Comparison of ENCODE assay signal across 18 cellular contexts in the genomic region with DNA sequence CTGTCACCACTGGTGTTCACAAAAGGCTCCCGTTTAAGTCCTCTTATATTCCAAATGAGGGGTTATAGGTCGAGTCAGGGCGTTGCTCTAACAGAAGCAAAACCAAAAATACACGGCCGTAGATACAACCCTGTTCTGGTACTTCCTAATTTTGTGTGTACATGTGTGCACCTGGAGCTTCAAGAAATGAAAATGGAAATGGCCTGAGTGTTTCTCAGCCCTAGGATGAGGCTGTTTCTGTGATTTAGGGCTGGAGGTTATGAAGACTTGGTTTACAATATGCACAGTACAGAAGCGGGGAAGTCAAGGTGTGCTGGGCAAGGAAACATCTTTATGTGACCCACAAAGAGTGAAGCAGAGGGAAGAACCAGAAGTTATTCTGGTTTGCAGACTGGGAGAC.
DNase-seq lines count a peak whose midpoint lies in the region; ATAC-seq, FAIRE-seq and TF ChIP-seq lines count a peak whose summit lies in the region.
"Had no signal": no experiment of that assay in that cellular context is flagged by ENCODE, and none has a peak within 500 bp of the region (broad histone marks: within the 10 kb centered on the region; RNA-seq: fewer than 3 reads in every experiment).

No MANE protein-coding gene starts in this region.

- H3K9me3 ChIP-seq in SU-DHL-6 (ENCODE audit: insufficient read depth, low read length), result no peaks in the 10 kb centered on the region
- H3K9me3 ChIP-seq in pancreas, result no peaks in the 10 kb centered on the region
- H3K9me3 ChIP-seq: HAP-1, ovary had no signal

- peak overlapping the region; percentile 40 for H3K4me3 Mint-ChIP-seq in T-helper 1 cell treated with Interleukin-12 subunit alpha and Interleukin-12 subunit beta and Interleukin-4 antibody, amounts not matched to agents 30 μg/mL and 1 μg/mL, for 36 hours
- H3K4me3 Mint-ChIP-seq in HFFc6 (no peak overlapping the region), naive B cell (peak overlapping the region; percentile 51 to 86 (median 75))
- H3K4me3 Mint-ChIP-seq: type B pancreatic cell had no signal

- H4K20me1 ChIP-seq in SU-DHL-6 (ENCODE audit: low read depth, low read length), result no peaks in the 10 kb centered on the region

- no peak overlapping the region for H3K9ac ChIP-seq in SU-DHL-6 (ENCODE audit: low read length)

- ATAC-seq in naive B cell (ENCODE audit: low read depth in 2 of 2) (peak; percentile 43 to 44), pancreas (no peak)

- H3K27ac ChIP-seq in SU-DHL-6 (ENCODE audit: low read depth, low read length), result peak overlapping the region; percentile 51
- H3K27ac ChIP-seq in pancreas, result no peak overlapping the region
- H3K27ac ChIP-seq: 22Rv1, ovary, SK-N-MC had no signal

- H3K4me3 ChIP-seq in SU-DHL-6 (ENCODE audit: insufficient read depth, low read length, poor library complexity, severe bottlenecking) (no peak overlapping the region), pancreas (no peak overlapping the region)
- H3K4me3 ChIP-seq: HAP-1, ovary, SK-N-MC had no signal

- no peaks in the 10 kb centered on the region for H3K27me3 Mint-ChIP-seq in T-helper 1 cell treated with Interleukin-12 subunit alpha and Interleukin-12 subunit beta and Interleukin-4 antibody, amounts not matched to agents 30 μg/mL and 1 μg/mL, for 36 hours (ENCODE audit: low read depth)
- H3K27me3 Mint-ChIP-seq in HFFc6 (ENCODE audit: insufficient read depth), result no peaks in the 10 kb centered on the region; the same call in 1 of the 2 replicates
- H3K27me3 Mint-ChIP-seq in naive B cell, result no peaks in the 10 kb centered on the region
- H3K27me3 Mint-ChIP-seq: type B pancreatic cell had no signal

- no peak for FAIRE-seq in pancreas (lab: Jason Lieb, UNC)
- FAIRE-seq: colon had no signal

- peaks cover 17% of the 10 kb centered on the region for H3F3A ChIP-seq in SU-DHL-6 (ENCODE audit: insufficient read depth)

- H3K27me3 ChIP-seq in SU-DHL-6 (ENCODE audit: low read length) (no peaks in the 10 kb centered on the region), pancreas (no peaks in the 10 kb centered on the region)
- H3K27me3 ChIP-seq: ovary had no signal

- no peaks in the 10 kb centered on the region for H3K9me3 Mint-ChIP-seq in T-helper 1 cell treated with Interleukin-12 subunit alpha and Interleukin-12 subunit beta and Interleukin-4 antibody, amounts not matched to agents 30 μg/mL and 1 μg/mL, for 36 hours
- H3K9me3 Mint-ChIP-seq in HFFc6, result no peaks in the 10 kb centered on the region
- H3K9me3 Mint-ChIP-seq in naive B cell, result no peaks in the 10 kb centered on the region
- H3K9me3 Mint-ChIP-seq: type B pancreatic cell had no signal

- H3K4me1 ChIP-seq in pancreas, result peaks cover 9 to 24% (median 20%) of the 10 kb centered on the region in 3 donors

- WGBS in pancreas, 2 donors, result 74 to 84% methylated on average over 6 of the region's 6 CpGs

- TF ChIP-seq CTCF in HFFc6 (IDR thresholded peaks at IDR 0.05) (no peak), SU-DHL-6 (IDR thresholded peaks at IDR 0.05; ENCODE audit: insufficient read depth, low read length, poor library complexity, severe bottlenecking) (no peak), pancreas (IDR thresholded peaks at IDR 0.05) (no peak)

- peaks cover 7% of the 10 kb centered on the region for H3K36me3 Mint-ChIP-seq in T-helper 1 cell treated with Interleukin-12 subunit alpha and Interleukin-12 subunit beta and Interleukin-4 antibody, amounts not matched to agents 30 μg/mL and 1 μg/mL, for 36 hours (ENCODE audit: low read depth)
- H3K36me3 Mint-ChIP-seq in HFFc6 (ENCODE audit: low read depth), result no peaks in the 10 kb centered on the region
- H3K36me3 Mint-ChIP-seq in naive B cell, result no peaks in the 10 kb centered on the region
- H3K36me3 Mint-ChIP-seq: type B pancreatic cell had no signal

- DNase-seq in T-helper 1 cell (no peak), HFFc6 (no peak), naive B cell (peak; percentile 59), pancreas (no peak), HT-29 (ENCODE audit: low spot score) (no peak)
- DNase-seq in central memory CD4-positive, alpha-beta T cell, result no peak
- DNase-seq: DMS 273 treated with DMSO at 0.1 percent for 48 hours, mesendoderm, NCI-H187 treated with DMSO at 0.1 percent for 48 hours, NCI-H774, ovary had no signal

- H2AFZ ChIP-seq in SU-DHL-6 (ENCODE audit: low read depth, low read length, severe bottlenecking), result no peak overlapping the region

- peak overlapping the region; percentile 60 for H3K27ac Mint-ChIP-seq in T-helper 1 cell treated with Interleukin-12 subunit alpha and Interleukin-12 subunit beta and Interleukin-4 antibody, amounts not matched to agents 30 μg/mL and 1 μg/mL, for 36 hours
- H3K27ac Mint-ChIP-seq in HFFc6 (peak overlapping the region; percentile 17), naive B cell (peak overlapping the region; percentile 76 to 98 (median 86))
- H3K27ac Mint-ChIP-seq: type B pancreatic cell had no signal

- intact Hi-C loops in pancreas (cut with DNase I), result loop anchor here in 2 of 3 donors (5.0 kb wide), 1 partner anchor 169 kb away; no protein-coding TSS in a partner anchor

- peaks cover 61% of the 10 kb centered on the region for H3K4me1 Mint-ChIP-seq in T-helper 1 cell treated with Interleukin-12 subunit alpha and Interleukin-12 subunit beta and Interleukin-4 antibody, amounts not matched to agents 30 μg/mL and 1 μg/mL, for 36 hours (ENCODE audit: low read depth)
- H3K4me1 Mint-ChIP-seq in HFFc6 (ENCODE audit: low read depth), result peaks cover 66% of the 10 kb centered on the region
- H3K4me1 Mint-ChIP-seq in naive B cell, result peaks cover 64 to 93% (median 91%) of the 10 kb centered on the region in 3 donors

- H3K79me2 ChIP-seq in SU-DHL-6 (ENCODE audit: insufficient read depth, low read length), result no peaks in the 10 kb centered on the region

- no peaks in the 10 kb centered on the region for H3K9me2 ChIP-seq in SU-DHL-6 (replicated peaks; ENCODE audit: insufficient read depth, low read length)

- peak overlapping the region; percentile 44 for H3K4me2 ChIP-seq in SU-DHL-6 (ENCODE audit: low read depth, low read length, poor library complexity, severe bottlenecking)

- H3K36me3 ChIP-seq in SU-DHL-6 (ENCODE audit: low read length) (no peaks in the 10 kb centered on the region), pancreas (no peaks in the 10 kb centered on the region)
- H3K36me3 ChIP-seq: HAP-1, ovary had no signal

Comparison
In these comparisons a context has a peak if more than half of its experiments do, and no peak if none do; other contexts are left out.
1. H3K27ac Mint-ChIP-seq: peak in every context shown above with its lines; median percentile 86 in naive B cell; 60 in T-helper 1 cell treated with Interleukin-12 subunit alpha and Interleukin-12 subunit beta and Interleukin-4 antibody, amounts not matched to agents 30 μg/mL and 1 μg/mL, for 36 hours; 17 in HFFc6.
2. ATAC-seq: peak in naive B cell (2 of 2); none in pancreas (0 of 4).